ENCODE assay signal across 18 cellular contexts in genomic region chr6:8658391-8658790, GRCh38.
DNase-seq lines count a peak whose midpoint lies in the region; ATAC-seq lines count a peak whose summit lies in the region.
"Had no signal": no experiment of that assay in that cellular context is flagged by ENCODE, and none has a peak within 500 bp of the region (broad histone marks: within the 10 kb centered on the region; RNA-seq: fewer than 3 reads in every experiment).

No MANE protein-coding gene starts in this region.

- no peaks in the 10 kb centered on the region for H3K36me3 ChIP-seq in adipocyte (ENCODE audit: control insufficient read depth, insufficient read depth, low read length, severe bottlenecking)
- H3K36me3 ChIP-seq: BE2C had no signal

- no peak overlapping the region for H3K9ac ChIP-seq in adipocyte (ENCODE audit: low read length)
- H3K9ac ChIP-seq: GM23248 had no signal

- no peaks in the 10 kb centered on the region for H3K27me3 ChIP-seq in adipocyte (replicated peaks; ENCODE audit: control insufficient read depth, insufficient read depth, low read length)
- H3K27me3 ChIP-seq: BE2C had no signal

- DNase-seq in NCI-H1417 (lab: John Stamatoyannopoulos, UW) = peak in 2 of 3 experiments; percentile 39 to 47
- no peak for DNase-seq in NCI-H1417 treated with DMSO at 0.1 percent for 48 hours (lab: John Stamatoyannopoulos, UW)
- DNase-seq in NCI-H2227 (lab: John Stamatoyannopoulos, UW; ENCODE audit: unreplicated experiment) = peak; percentile 33
- DNase-seq in adipocyte (ENCODE audit: low read depth) = peak; percentile 16
- DNase-seq in myocyte (ENCODE audit: low read depth) = peak; percentile 0
- no peak for DNase-seq in T-helper 2 cell
- no peak for DNase-seq in NCI-H446 treated with DMSO at 0.1 percent for 48 hours (lab: John Stamatoyannopoulos, UW)
- DNase-seq: 8988T; BE2C; CD8-positive, alpha-beta T cell; DND-41; GM23248; MV-4-11; NCI-H1694 treated with DMSO at 0.1 percent for 48 hours; NCI-H526; PC-3 had no signal

- H3K4me3 ChIP-seq in adipocyte (ENCODE audit: low read length) = no peak overlapping the region
- H3K4me3 ChIP-seq: GM23248, K562 had no signal

- H3K9me3 ChIP-seq in adipocyte (ENCODE audit: control insufficient read depth, low read length) = no peaks in the 10 kb centered on the region
- H3K9me3 ChIP-seq: BE2C had no signal

- ATAC-seq in GM21717 (IDR thresholded peaks at IDR 0.05; ENCODE audit: unreplicated experiment) = no peak
- ATAC-seq: CD8-positive, alpha-beta T cell; K562; PC-3 had no signal

- H3K4me1 ChIP-seq in adipocyte (ENCODE audit: control insufficient read depth, insufficient read depth, low read length) = no peaks in the 10 kb centered on the region
- H3K4me1 ChIP-seq: BE2C had no signal

Comparison
In these comparisons a context has a peak if more than half of its experiments do, and no peak if none do; other contexts are left out.
1. DNase-seq: peak in NCI-H1417 (2 of 3), NCI-H2227 (single experiment), adipocyte (single experiment) and myocyte (single experiment); none in NCI-H1417 treated with DMSO at 0.1 percent for 48 hours (single experiment), T-helper 2 cell (0 of 5) and NCI-H446 treated with DMSO at 0.1 percent for 48 hours (single experiment).